In genomic region chr1:32394141-32394889, GRCh38 we compare ENCODE assay signal across 1 cellular context.
TF ChIP-seq lines count a peak whose summit lies in the region.

Gene BSDC1 (minus strand): TSS chr1:32394441. CDS start chr1:32394414, 27 bp downstream.

TF ChIP-seq in liver, 16 proteins besides CTCF, POLR2A, EP300 and RAD21 (continued from another document):
- peak in 1 of 2 donors; percentile 84 for TF ChIP-seq EGR1 (IDR thresholded peaks at IDR 0.05; ENCODE audit: low read depth in 2 of 2)
- peak; percentile 72 for TF ChIP-seq MAX (IDR thresholded peaks at IDR 0.05)
- peak; percentile 96 for TF ChIP-seq RXRA (IDR thresholded peaks at IDR 0.05)
- TF ChIP-seq HNF4G (IDR thresholded peaks at IDR 0.05) = peak; percentile 61
- TF ChIP-seq FOXA1 (IDR thresholded peaks at IDR 0.05) = peak; percentile 68
- peak; percentile 58 for TF ChIP-seq ATF3 (IDR thresholded peaks at IDR 0.05)
- peak; percentile 38 for TF ChIP-seq FOXA2 (IDR thresholded peaks at IDR 0.05)
- TF ChIP-seq SP1 (IDR thresholded peaks at IDR 0.05) = peak; percentile 95
- peak; percentile 93 to 97 for TF ChIP-seq JUND (IDR thresholded peaks at IDR 0.05)
- peak; percentile 68 to 78 for TF ChIP-seq HNF4A (conservative IDR thresholded peaks at IDR 0.05)
